In the genomic region with DNA sequence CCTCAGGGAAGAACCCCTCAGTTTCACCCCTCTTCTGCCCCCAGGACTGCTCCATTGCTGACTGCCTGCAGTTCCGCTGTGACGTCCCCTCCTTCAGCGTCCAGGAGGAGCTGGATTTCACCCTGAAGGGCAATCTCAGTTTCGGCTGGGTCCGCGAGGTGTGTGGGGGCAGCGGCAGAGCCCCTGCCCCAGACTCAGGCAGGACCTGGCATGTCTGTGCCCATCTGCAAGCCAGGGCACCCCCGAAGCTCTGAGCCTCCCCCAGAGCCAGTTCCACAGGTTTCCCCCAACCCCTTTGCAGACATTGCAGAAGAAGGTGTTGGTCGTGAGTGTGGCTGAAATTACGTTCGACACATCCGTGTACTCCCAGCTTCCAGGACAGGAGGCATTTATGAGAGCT, we compare ENCODE assay signal across 28 cellular contexts. TPM values are rescaled to one million over a fixed set of nuclear protein-coding genes. Genes with fewer than 3 reads are reported as not detected.
"Had no signal": no experiment of that assay in that cellular context is flagged by ENCODE, and none has a peak within 500 bp of the region (broad histone marks: within the 10 kb centered on the region; RNA-seq: fewer than 3 reads in every experiment).

No MANE protein-coding gene starts in this region.

- H3K9me3 Mint-ChIP-seq: activated T-cell treated with anti-CD3 and anti-CD28 coated beads, Interleukin-2, amount 50 U/mL, for 72 hours; mesothelial cell of epicardium; nephron; stimulated activated naive B cell treated with anti-CD40 and anti-IgM and Interleukin-4, amounts not matched to agents 10 μg/mL and 1 μg/mL and 100 μg/mL, for 72 hours; type B pancreatic cell had no signal

- H3K9me3 ChIP-seq: adrenal gland, ascending aorta, gastroesophageal sphincter, left lung, SJCRH30, testis had no signal

- DNase-seq: activated CD4-positive, alpha-beta T cell treated with anti-CD3 and anti-CD28 coated beads for 1 hour; activated CD4-positive, alpha-beta T cell treated with anti-CD3 and anti-CD28 coated beads, Interleukin-2, amount 50 U/mL, for 1 hour; activated effector memory CD4-positive, alpha-beta T cell treated with anti-CD3 and anti-CD28 coated beads, Interleukin-2, amount 50 U/mL, for 16 hours; activated naive CD4-positive, alpha-beta T cell treated with anti-CD3 and anti-CD28 coated beads, Interleukin-2, amount 10 ng/mL, durations not matched to agents 7 days and 5 days; activated T-cell treated with anti-CD3 and anti-CD28 coated beads, Interleukin-2, amount 50 U/mL, for 72 hours; adrenal gland; brain microvascular endothelial cell; central memory CD4-positive, alpha-beta T cell; esophagus squamous epithelium; left lung; mammary epithelial cell; SJCRH30; stimulated activated CD4-positive, alpha-beta T cell treated with anti-CD3 and anti-CD28 coated beads, Interleukin-15, amount 100 ng/mL, for 24 hours; stimulated activated naive B cell treated with anti-CD40 and anti-IgM and Interleukin-4, amounts not matched to agents 10 μg/mL and 1 μg/mL and 100 μg/mL, for 72 hours; T-helper 9 cell; testis had no signal

- H3K36me3 ChIP-seq: adrenal gland, ascending aorta, brain microvascular endothelial cell, esophagus squamous epithelium, gastroesophageal sphincter, left lung, SJCRH30 had no signal

- H3K27ac ChIP-seq: adrenal gland, ascending aorta, brain microvascular endothelial cell, dorsolateral prefrontal cortex, esophagus squamous epithelium, gastroesophageal sphincter, left lung, parathyroid adenoma, SJCRH30, testis had no signal

- H3K27me3 ChIP-seq: adrenal gland, ascending aorta, SJCRH30, testis had no signal

- ATAC-seq: activated T-cell treated with anti-CD3 and anti-CD28 coated beads, Interleukin-2, amount 50 U/mL, for 72 hours; gastroesophageal sphincter; left lung; sciatic nerve; stimulated activated naive B cell treated with anti-CD40 and anti-IgM and Interleukin-4, amounts not matched to agents 10 μg/mL and 1 μg/mL and 100 μg/mL, for 72 hours had no signal

- H3K27ac Mint-ChIP-seq: activated naive CD4-positive, alpha-beta T cell treated with anti-CD3 and anti-CD28 coated beads, Interleukin-2, amount 10 ng/mL, durations not matched to agents 7 days and 5 days; activated T-cell treated with anti-CD3 and anti-CD28 coated beads, Interleukin-2, amount 50 U/mL, for 72 hours; mesothelial cell of epicardium; nephron; stimulated activated naive B cell treated with anti-CD40 and anti-IgM and Interleukin-4, amounts not matched to agents 10 μg/mL and 1 μg/mL and 100 μg/mL, for 72 hours; type B pancreatic cell had no signal

- H3K36me3 Mint-ChIP-seq: activated naive CD4-positive, alpha-beta T cell treated with anti-CD3 and anti-CD28 coated beads, Interleukin-2, amount 10 ng/mL, durations not matched to agents 7 days and 5 days; mesothelial cell of epicardium; stimulated activated naive B cell treated with anti-CD40 and anti-IgM and Interleukin-4, amounts not matched to agents 10 μg/mL and 1 μg/mL and 100 μg/mL, for 72 hours; type B pancreatic cell had no signal

- H3K4me1 ChIP-seq: SJCRH30 had no signal

- H3K4me1 Mint-ChIP-seq: mesothelial cell of epicardium had no signal

- H3K4me3 Mint-ChIP-seq: activated naive CD4-positive, alpha-beta T cell treated with anti-CD3 and anti-CD28 coated beads, Interleukin-2, amount 10 ng/mL, durations not matched to agents 7 days and 5 days; activated T-cell treated with anti-CD3 and anti-CD28 coated beads, Interleukin-2, amount 50 U/mL, for 72 hours; mesothelial cell of epicardium; stimulated activated naive B cell treated with anti-CD40 and anti-IgM and Interleukin-4, amounts not matched to agents 10 μg/mL and 1 μg/mL and 100 μg/mL, for 72 hours; type B pancreatic cell had no signal

- H3K4me3 ChIP-seq: adrenal gland, ascending aorta, dorsolateral prefrontal cortex, esophagus squamous epithelium, gastroesophageal sphincter, left lung, SJCRH30, smooth muscle cell, testis had no signal

RNA-seq across cellular contexts. Expression of gene COX6A2, which starts 4.4 kb away (rescaled TPM):
- total RNA-seq: activated CD8-positive, alpha-beta memory T cell treated with anti-CD3 and anti-CD28 coated beads for 36 hours; activated T-cell treated with anti-CD3 and anti-CD28 coated beads, Interleukin-2, amount 50 U/mL, for 72 hours; adrenal gland; ascending aorta; esophagus squamous epithelium; gastroesophageal sphincter; kidney epithelial cell; mammary epithelial cell; mesothelial cell of epicardium; sciatic nerve; SJCRH30; smooth muscle cell; T-helper 1 cell treated with Interleukin-12 subunit alpha and Interleukin-12 subunit beta and Interleukin-4 antibody, amounts not matched to agents 30 ng/mL and 1 ng/mL, for 36 hours had no signal
- polyA plus RNA-seq: mammary epithelial cell, smooth muscle cell had no signal

RNA-seq across cellular contexts. Expression of gene ITGAD, which starts 30.7 kb away (rescaled TPM):
- total RNA-seq: activated CD8-positive, alpha-beta memory T cell treated with anti-CD3 and anti-CD28 coated beads for 36 hours; ascending aorta; kidney epithelial cell; mammary epithelial cell; mesothelial cell of epicardium; SJCRH30; smooth muscle cell; T-helper 1 cell treated with Interleukin-12 subunit alpha and Interleukin-12 subunit beta and Interleukin-4 antibody, amounts not matched to agents 30 ng/mL and 1 ng/mL, for 36 hours had no signal
- polyA plus RNA-seq: mammary epithelial cell, smooth muscle cell had no signal
